In genomic region chr7:109076561-109076960, GRCh38 we compare ENCODE assay signal across 24 cellular contexts.
"Had no signal": no experiment of that assay in that cellular context is flagged by ENCODE, and none has a peak within 500 bp of the region (broad histone marks: within the 10 kb centered on the region; RNA-seq: fewer than 3 reads in every experiment).

No MANE protein-coding gene starts in this region.

- H3K4me3 ChIP-seq: colonic mucosa, coronary artery, dorsolateral prefrontal cortex, esophagus muscularis mucosa, esophagus squamous epithelium, gastrocnemius medialis, gastroesophageal sphincter, heart left ventricle, heart right ventricle had no signal

- ATAC-seq: effector memory CD8-positive, alpha-beta T cell; esophagus mucosa; foreskin keratinocyte; gastrocnemius medialis; gastroesophageal sphincter; heart left ventricle; heart right ventricle had no signal

- H3K27ac ChIP-seq: colonic mucosa, coronary artery, dorsolateral prefrontal cortex, epithelial cell of prostate, esophagus muscularis mucosa, esophagus squamous epithelium, foreskin keratinocyte, gastrocnemius medialis, gastroesophageal sphincter, heart left ventricle, heart right ventricle had no signal

- DNase-seq: colonic mucosa; cortex of kidney; dermis blood vessel endothelial cell; dorsolateral prefrontal cortex; effector CD4-positive, alpha-beta T cell; effector CD8-positive, alpha-beta T cell; effector memory CD4-positive, alpha-beta T cell; effector memory CD8-positive, alpha-beta T cell; endodermal cell; erythroblast; esophagus squamous epithelium; foreskin fibroblast; foreskin keratinocyte; foreskin melanocyte; gastrocnemius medialis; glutamatergic neuron; head of caudate nucleus; heart left ventricle; heart right ventricle had no signal

- H3K27me3 ChIP-seq: colonic mucosa, esophagus muscularis mucosa, esophagus squamous epithelium, foreskin keratinocyte, gastrocnemius medialis, gastroesophageal sphincter, heart left ventricle, heart right ventricle had no signal

- H3K9me3 ChIP-seq: colonic mucosa, esophagus muscularis mucosa, esophagus squamous epithelium, gastrocnemius medialis, gastroesophageal sphincter, heart left ventricle had no signal

- H3K36me3 ChIP-seq: colonic mucosa, esophagus muscularis mucosa, esophagus squamous epithelium, gastrocnemius medialis, gastroesophageal sphincter, heart left ventricle, heart right ventricle had no signal
